Comparison of ENCODE assay signal across 1 cellular context in the genomic region with DNA sequence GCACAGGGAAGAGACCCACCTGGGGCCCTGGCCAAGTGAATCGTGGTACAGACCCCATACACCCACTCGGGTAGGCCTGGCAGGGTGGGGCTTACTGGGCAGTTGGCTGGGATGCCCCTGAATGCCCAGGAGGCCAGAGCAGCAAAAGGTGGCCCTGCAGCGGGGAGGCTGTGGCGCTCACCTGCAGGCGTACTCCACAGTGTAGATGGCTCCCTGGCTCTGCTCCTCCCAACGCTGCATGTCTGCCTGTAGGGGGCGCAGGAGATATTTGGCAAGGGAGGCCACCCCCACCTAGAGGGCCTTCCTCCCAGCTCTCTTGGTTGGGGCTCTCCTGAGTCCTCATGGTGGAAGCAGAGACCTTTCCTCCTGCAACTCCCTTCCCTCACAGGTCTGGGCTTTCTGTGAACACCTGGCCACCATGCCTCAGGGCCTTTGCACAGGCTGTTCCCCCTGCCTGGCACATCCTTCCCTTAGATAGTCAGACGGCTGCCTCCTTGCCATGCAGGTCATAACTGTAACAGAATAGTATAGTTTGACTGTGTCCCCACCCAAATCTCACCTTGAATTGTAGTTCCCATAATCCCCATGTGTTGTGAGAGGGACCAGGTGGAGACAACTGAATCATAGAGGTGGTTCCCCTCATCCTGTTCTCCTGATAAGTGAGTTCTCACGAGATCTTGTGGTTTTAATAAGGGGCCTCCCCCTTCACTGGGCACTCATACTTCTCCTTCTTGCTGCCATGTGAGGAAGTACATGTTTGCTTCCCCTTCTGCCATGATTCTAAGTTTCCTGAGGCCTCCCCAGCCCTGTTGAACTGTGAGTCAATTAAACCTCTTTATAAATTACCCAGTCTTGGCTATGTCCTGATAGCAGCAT.
TF ChIP-seq lines count a peak whose summit lies in the region.

No MANE protein-coding gene starts in this region.

TF ChIP-seq in GM23338, 12 proteins besides CTCF, POLR2A, EP300 and RAD21:
- no peak for TF ChIP-seq ZNF331 (CRISPR knock-in tag; IDR thresholded peaks at IDR 0.05; ENCODE audit: low read depth)
- TF ChIP-seq CREB1 (CRISPR knock-in tag; IDR thresholded peaks at IDR 0.05; ENCODE audit: low read depth) = 0 out of 2 replicates have a peak, but pooled peaks have one; percentile 8
- TF ChIP-seq ZNF114 (CRISPR knock-in tag; IDR thresholded peaks at IDR 0.05) = no peak; the same call in 1 of the 2 replicates
